15 cellular contexts compared by ENCODE assay signal in genomic region chr2:229409751-229410181, GRCh38.
DNase-seq lines count a peak whose midpoint lies in the region; ATAC-seq and TF ChIP-seq lines count a peak whose summit lies in the region.
"Had no signal": no experiment of that assay in that cellular context is flagged by ENCODE, and none has a peak within 500 bp of the region (broad histone marks: within the 10 kb centered on the region; RNA-seq: fewer than 3 reads in every experiment).

No MANE protein-coding gene starts in this region.

- DNase-seq in A673 (ENCODE audit: low spot score) (peak; percentile 66), IMR-90 (peak; percentile 12), epithelial cell of prostate (ENCODE audit: low read depth, low spot score) (no peak), prostate gland (ENCODE audit: low spot score) (no peak), NCI-H1092 treated with DMSO at 0.1 percent for 48 hours (lab: John Stamatoyannopoulos, UW) (no peak), DMS153 (lab: John Stamatoyannopoulos, UW) (no peak), dermis blood vessel endothelial cell (no peak)
- DNase-seq: activated naive CD4-positive, alpha-beta T cell treated with anti-CD3 and anti-CD28 coated beads, Interleukin-2, amount 10 ng/mL, durations not matched to agents 7 days and 5 days; immature natural killer cell; NCI-H1436 treated with DMSO at 0.1 percent for 48 hours; NCI-H774; SJCRH30; spleen had no signal

- H4K20me1 ChIP-seq in IMR-90 (ENCODE audit: insufficient read depth, low read length), result no peaks in the 10 kb centered on the region

- TF ChIP-seq RAD21 in IMR-90 (IDR thresholded peaks at IDR 0.05; ENCODE audit: low read length), result no peak

- POLR2A ChIA-PET in A673 (lab: Charles Lee; ENCODE audit: low non-redundant PET), result no interaction called here
- POLR2A ChIA-PET in IMR-90 (lab: Charles Lee; ENCODE audit: unreplicated experiment), result no interaction called here

- CTCF ChIA-PET in A673 (lab: Charles Lee) (interaction anchor here (0.9 kb wide), 1 partner anchor 177 kb away, joined by 3 read pairs; no protein-coding TSS in a partner anchor), IMR-90 (lab: Yijun Ruan, JAX) (no interaction called here)

- H3K4ac ChIP-seq in IMR-90 (ENCODE audit: low read depth, low read length), result peak overlapping the region; percentile 44

- no peak overlapping the region for H3K4me2 ChIP-seq in IMR-90 (ENCODE audit: low read depth, low read length)

- 0 out of 2 replicates have a peak overlapping the region, but pooled peaks have one; percentile 45 for H3K23ac ChIP-seq in IMR-90 (ENCODE audit: low read depth, low read length)

- H3K27me3 ChIP-seq in A673 (replicated peaks; ENCODE audit: insufficient read depth, low read depth, low read length, poor library complexity) (no peaks in the 10 kb centered on the region), IMR-90 (ENCODE audit: control insufficient read depth, insufficient read depth, low read length) (no peaks in the 10 kb centered on the region), prostate gland (replicated peaks; ENCODE audit: insufficient read depth) (no peaks in the 10 kb centered on the region)
- H3K27me3 ChIP-seq: SJCRH30, spleen had no signal

- H4K5ac ChIP-seq in IMR-90 (ENCODE audit: low read depth, low read length), result no peak overlapping the region; the same call in 1 of the 2 replicates

- no peaks in the 10 kb centered on the region for H3K9me3 ChIP-seq in A673 (ENCODE audit: low read depth, low read length, poor library complexity, severe bottlenecking)
- no peaks in the 10 kb centered on the region; the same call in 1 of the 2 replicates for H3K9me3 ChIP-seq in IMR-90 (ENCODE audit: control insufficient read depth, insufficient read depth, low read length)
- no peaks in the 10 kb centered on the region for H3K9me3 ChIP-seq in prostate gland
- H3K9me3 ChIP-seq: SJCRH30 had no signal

- H3K56ac ChIP-seq in IMR-90 (ENCODE audit: extremely low read depth, insufficient read depth, low read length), result no peak overlapping the region

- H2AK5ac ChIP-seq in IMR-90 (ENCODE audit: low read depth, low read length), result 0 out of 2 replicates have a peak overlapping the region, but pooled peaks have one; percentile 22

- ATAC-seq in IMR-90 (ENCODE audit: low read depth) (no peak), GM21825 (IDR thresholded peaks at IDR 0.05; ENCODE audit: unreplicated experiment) (no peak)

- TF ChIP-seq POLR2A in IMR-90 (IDR thresholded peaks at IDR 0.05; ENCODE audit: low read depth, low read length), result no peak
- TF ChIP-seq POLR2A in prostate gland (IDR thresholded peaks at IDR 0.05), result no peak

- intact Hi-C loops in A673 (cut with micrococcal nuclease; ENCODE audit: unreplicated experiment) (no loop called here), IMR-90 (cut with micrococcal nuclease) (no loop called here), prostate gland (cut with DNase I) (no loop called here)

- WGBS in IMR-90 (ENCODE audit: extremely low coverage in 2 of 2, insufficient read length in 1 of 2), 2 experiments, result 63 to 100% methylated on average over 1 to 2 of the region's 4 CpGs
- 62% methylated on average over 4 of the region's 4 CpGs for WGBS in prostate gland

- no peak overlapping the region for H2AK9ac ChIP-seq in IMR-90 (replicated peaks; ENCODE audit: low read depth, low read length, poor library complexity)

- peak overlapping the region; percentile 92; the same call in 1 of the 2 replicates for H3K18ac ChIP-seq in IMR-90 (ENCODE audit: low read depth, low read length)

- H4K91ac ChIP-seq in IMR-90 (ENCODE audit: insufficient read depth, low read depth, low read length), result peak overlapping the region; percentile 64

- peak overlapping the region; percentile 80 for H2BK120ac ChIP-seq in IMR-90 (ENCODE audit: low read depth, low read length)

- H2BK15ac ChIP-seq in IMR-90 (ENCODE audit: low read depth, low read length), result peak overlapping the region; percentile 69; the same call in 2 of the 3 replicates

- dilution Hi-C loops in IMR-90 (cut with HindIII; ENCODE audit: low sequenced_read_pairs, unreplicated experiment), result no loop called here

- H3K27ac ChIP-seq in A673 (ENCODE audit: low read depth, low read length, poor library complexity, severe bottlenecking) (no peak overlapping the region), IMR-90 (ENCODE audit: insufficient read depth, low read length) (peak overlapping the region; percentile 83; the same call in 1 of the 2 replicates), epithelial cell of prostate (peak overlapping the region; percentile 92), prostate gland (peak overlapping the region; percentile 75 to 88)
- H3K27ac ChIP-seq: SJCRH30, VCaP had no signal

- no peak overlapping the region; the same call in 1 of the 2 replicates for H3K14ac ChIP-seq in IMR-90 (replicated peaks; ENCODE audit: low read depth, low read length)

- H3K4me1 ChIP-seq in A673 (ENCODE audit: insufficient read depth, low read length, poor library complexity, severe bottlenecking) (peaks cover 30% of the 10 kb centered on the region), IMR-90 (ENCODE audit: control insufficient read depth, insufficient read depth, low read length) (peaks cover 15% of the 10 kb centered on the region), prostate gland (replicated peaks) (no peaks in the 10 kb centered on the region)

- peak overlapping the region; percentile 75 for H2BK20ac ChIP-seq in IMR-90 (ENCODE audit: low read depth, low read length)

- H3K9ac ChIP-seq in IMR-90 (ENCODE audit: low read depth, low read length), result no peak overlapping the region

- H3K4me3 ChIP-seq in A673 (ENCODE audit: low read depth, low read length, poor library complexity, severe bottlenecking) (no peak overlapping the region), IMR-90 (ENCODE audit: insufficient read depth, low read depth, low read length) (no peak overlapping the region), prostate gland (no peak overlapping the region)
- H3K4me3 ChIP-seq: SJCRH30, spleen had no signal

- in situ Hi-C loops in IMR-90 (cut with MboI; ENCODE audit: low sequenced_read_pairs), result no loop called here

- H3K9me1 ChIP-seq in IMR-90 (ENCODE audit: insufficient read depth, low read length), result peaks cover 8% of the 10 kb centered on the region; the same call in 1 of the 2 replicates

- BruUV-seq in A673 (replicated peaks; lab: Mats Ljungman, UMichigan) (no TSS peak), IMR-90 (replicated peaks; lab: Mats Ljungman, UMichigan) (no TSS peak)

- no peaks in the 10 kb centered on the region for H3K36me3 ChIP-seq in A673 (ENCODE audit: insufficient read depth, low read length, poor library complexity, severe bottlenecking)
- H3K36me3 ChIP-seq in IMR-90 (ENCODE audit: control insufficient read depth, insufficient read depth, low read length), result no peaks in the 10 kb centered on the region
- no peaks in the 10 kb centered on the region for H3K36me3 ChIP-seq in prostate gland
- H3K36me3 ChIP-seq: SJCRH30, spleen had no signal

- no peaks in the 10 kb centered on the region for H3K79me1 ChIP-seq in IMR-90 (ENCODE audit: low read depth in 1 of 2, low read length in 2 of 2)

- peak overlapping the region; percentile 17 to 31; a peak in 3 of 4 replicates for H4K8ac ChIP-seq in IMR-90 (ENCODE audit: low read depth in 2 of 2, low read length in 2 of 2)

- TF ChIP-seq CTCF in A673 (conservative IDR thresholded peaks at IDR 0.05; ENCODE audit: low read depth, low read length), result no peak
- TF ChIP-seq CTCF in IMR-90 (conservative IDR thresholded peaks at IDR 0.05; ENCODE audit: low read depth, low read length), result no peak
- TF ChIP-seq CTCF in prostate gland (IDR thresholded peaks at IDR 0.05), result no peak

- H2BK5ac ChIP-seq in IMR-90 (ENCODE audit: low read depth, low read length, poor library complexity, severe bottlenecking), result peak overlapping the region; percentile 5

- H2AFZ ChIP-seq in IMR-90 (replicated peaks; ENCODE audit: low read length, poor library complexity), result peak overlapping the region; percentile 3

TF ChIP-seq in IMR-90, 13 proteins besides CTCF, POLR2A, EP300 and RAD21:
- no peak for TF ChIP-seq MAZ (IDR thresholded peaks at IDR 0.05; ENCODE audit: borderline replicate concordance, low read depth, low read length)
- TF ChIP-seq RCOR1 (IDR thresholded peaks at IDR 0.05; ENCODE audit: insufficient replicate concordance, low read length), result no peak
- TF ChIP-seq NFE2L2 (IDR thresholded peaks at IDR 0.05; ENCODE audit: low read depth, low read length), result no peak
- TF ChIP-seq FOS (IDR thresholded peaks at IDR 0.05; ENCODE audit: low read depth, low read length), result no peak
- TF ChIP-seq CHD1 (IDR thresholded peaks at IDR 0.05; ENCODE audit: low read depth, low read length), result no peak
- TF ChIP-seq ELK1 (IDR thresholded peaks at IDR 0.05; ENCODE audit: borderline replicate concordance, low read depth, low read length), result no peak
- TF ChIP-seq RFX5 (IDR thresholded peaks at IDR 0.05; ENCODE audit: low read depth, low read length), result no peak

Comparison
In these comparisons a context has a peak if more than half of its experiments do, and no peak if none do; other contexts are left out.
1. DNase-seq: peak in A673 (single experiment) and IMR-90 (single experiment); none in epithelial cell of prostate (single experiment), prostate gland (single experiment), NCI-H1092 treated with DMSO at 0.1 percent for 48 hours (single experiment), DMS153 (single experiment) and dermis blood vessel endothelial cell (single experiment).